In the genomic region with DNA sequence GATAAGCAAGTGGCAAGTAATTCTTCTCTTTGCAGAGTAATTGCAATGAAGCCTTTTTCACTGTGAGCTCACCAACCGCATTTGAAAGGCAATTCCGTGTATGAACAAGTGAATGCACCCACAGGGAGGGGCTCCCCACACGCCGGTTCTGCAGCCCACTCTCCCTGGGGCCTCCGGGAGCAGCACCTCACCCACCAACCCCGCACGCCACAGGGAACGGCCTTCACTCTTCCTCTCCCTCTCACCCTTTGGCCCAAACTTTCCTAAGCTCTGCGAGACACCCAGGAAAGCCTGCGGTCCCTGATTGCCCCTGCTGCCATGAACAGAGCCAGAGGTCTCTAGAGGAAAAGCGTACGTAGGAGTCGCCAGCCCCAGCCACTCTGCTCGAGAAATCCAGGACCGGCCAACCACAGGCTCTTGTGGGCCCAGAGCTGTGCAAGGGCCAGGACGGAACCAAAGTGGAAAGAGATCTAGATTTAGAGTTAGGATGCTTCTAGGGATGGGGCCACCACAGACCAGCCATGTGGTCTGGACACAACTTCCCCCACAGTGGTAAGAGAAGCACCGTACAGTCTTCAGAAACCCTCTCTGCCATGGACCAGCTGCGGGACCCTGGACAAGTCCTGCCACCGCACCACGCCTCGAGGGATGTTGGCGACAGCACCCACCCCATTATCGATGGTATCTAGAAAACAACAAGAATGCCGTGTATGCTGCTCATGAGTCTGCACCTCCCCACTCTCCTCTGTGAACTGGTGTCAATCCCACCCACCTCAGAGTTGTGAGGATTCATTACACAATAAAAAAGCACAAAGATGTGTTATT, we compare ENCODE assay signal across 15 cellular contexts. TPM values are rescaled to one million over a fixed set of nuclear protein-coding genes. Genes with fewer than 3 reads are reported as not detected.
DNase-seq lines count a peak whose midpoint lies in the region; ATAC-seq and TF ChIP-seq lines count a peak whose summit lies in the region.
"Had no signal": no experiment of that assay in that cellular context is flagged by ENCODE, and none has a peak within 500 bp of the region (broad histone marks: within the 10 kb centered on the region; RNA-seq: fewer than 3 reads in every experiment).

No MANE protein-coding gene starts in this region.

- H3K27me3 Mint-ChIP-seq in CD8-positive, alpha-beta memory T cell, result peaks cover 7 to 12% of the 10 kb centered on the region in 2 donors
- no peaks in the 10 kb centered on the region for H3K27me3 Mint-ChIP-seq in mesothelial cell of epicardium (ENCODE audit: low read depth)

- no peak for ATAC-seq in SK-N-SH treated with all-trans-retinoic acid at 6 μM for 48 hours
- ATAC-seq in HG02623 (IDR thresholded peaks at IDR 0.05; ENCODE audit: unreplicated experiment), result no peak

- intact Hi-C loops in spleen (cut with DNase I; ENCODE audit: low total_unique reads), result no loop called here

- peaks cover 6% of the 10 kb centered on the region for H3K27me3 ChIP-seq in CD8-positive, alpha-beta memory T cell (ENCODE audit: insufficient read depth, low read length, poor library complexity, severe bottlenecking)
- H3K27me3 ChIP-seq in spleen (replicated peaks in 1 of 7), result peaks cover 2 to 39% (median 25%) of the 10 kb centered on the region in 7 donors

- no peak for TF ChIP-seq CTCF in mesothelial cell of epicardium (IDR thresholded peaks at IDR 0.05; ENCODE audit: unreplicated experiment)
- TF ChIP-seq CTCF in spleen (IDR thresholded peaks at IDR 0.05 in 8 of 11, conservative IDR thresholded peaks at IDR 0.05 in 3 of 11), result no peak

- no peaks in the 10 kb centered on the region for H3K36me3 ChIP-seq in CD8-positive, alpha-beta memory T cell (ENCODE audit: insufficient read depth, low read length)
- H3K36me3 ChIP-seq in spleen, result no peaks in the 10 kb centered on the region
- H3K36me3 ChIP-seq: HAP-1, Peyer's patch had no signal

- no peak overlapping the region for H3K4me3 ChIP-seq in CD8-positive, alpha-beta memory T cell (ENCODE audit: low read length)
- no peak overlapping the region for H3K4me3 ChIP-seq in spleen
- H3K4me3 ChIP-seq: HAP-1, Peyer's patch had no signal

- no peak for TF ChIP-seq POLR2A in spleen (IDR thresholded peaks at IDR 0.05)

- peak overlapping the region; percentile 74 to 99 (median 90) for H3K27ac Mint-ChIP-seq in CD8-positive, alpha-beta memory T cell
- peak overlapping the region; percentile 88 for H3K27ac Mint-ChIP-seq in mesothelial cell of epicardium

- no peaks in the 10 kb centered on the region for H3K9me3 Mint-ChIP-seq in CD8-positive, alpha-beta memory T cell
- H3K9me3 Mint-ChIP-seq in mesothelial cell of epicardium, result no peaks in the 10 kb centered on the region

- H3K4me1 Mint-ChIP-seq in CD8-positive, alpha-beta memory T cell, result peaks cover 26 to 35% (median 28%) of the 10 kb centered on the region in 3 donors
- H3K4me1 Mint-ChIP-seq in mesothelial cell of epicardium, result peaks cover 68% of the 10 kb centered on the region

- CTCF ChIA-PET in CD8-positive, alpha-beta memory T cell (lab: Charles Lee), result interaction anchor here (2.4 kb wide), 1 partner anchor 42 kb away, joined by 9 read pairs; no protein-coding TSS in a partner anchor

- 85 to 93% (median 90%) methylated on average over 24 of the region's 24 CpGs for WGBS in spleen, 5 donors

- H3K27ac ChIP-seq in CD8-positive, alpha-beta memory T cell (ENCODE audit: low read depth, low read length), result no peak overlapping the region
- H3K27ac ChIP-seq in spleen, result peak overlapping the region in 6 of 8 donors; percentile 38 to 93 (median 92)
- H3K27ac ChIP-seq: Peyer's patch had no signal

- POLR2A ChIA-PET in CD8-positive, alpha-beta memory T cell (lab: Charles Lee), result no interaction called here

- H3K4me1 ChIP-seq in CD8-positive, alpha-beta memory T cell (ENCODE audit: insufficient read depth, low read length), result peaks cover 6% of the 10 kb centered on the region
- H3K4me1 ChIP-seq in spleen, result peaks cover 15 to 92% (median 64%) of the 10 kb centered on the region in 6 donors
- H3K4me1 ChIP-seq: HAP-1 had no signal

- peak in 1 of 5 donors; percentile 29 for DNase-seq in CD8-positive, alpha-beta memory T cell
- DNase-seq in mesothelial cell of epicardium (ENCODE audit: low spot score in 2 of 2, unreplicated experiment in 2 of 2) (no peak), spleen (peak; percentile 57), DMS153 (lab: John Stamatoyannopoulos, UW) (no peak)
- DNase-seq in activated CD8-positive, alpha-beta memory T cell treated with anti-CD3 and anti-CD28 coated beads, Interleukin-2, amount 50 U/mL, for 4 hours, result no peak
- DNase-seq: ACHN, NCI-H187 treated with DMSO at 0.1 percent for 48 hours, NCI-H2171, NCI-H510A, SHP77 had no signal

- H3K9me3 ChIP-seq in CD8-positive, alpha-beta memory T cell (ENCODE audit: low read length), result no peaks in the 10 kb centered on the region
- H3K9me3 ChIP-seq in spleen, result no peaks in the 10 kb centered on the region
- H3K9me3 ChIP-seq: HAP-1, Peyer's patch had no signal

- H3K4me3 Mint-ChIP-seq in CD8-positive, alpha-beta memory T cell, result peak overlapping the region in 1 of 7 donors; percentile 59
- peak overlapping the region; percentile 91 for H3K4me3 Mint-ChIP-seq in mesothelial cell of epicardium

- peaks cover 0 to 7% (median 3%) of the 10 kb centered on the region in 3 donors for H3K36me3 Mint-ChIP-seq in CD8-positive, alpha-beta memory T cell
- H3K36me3 Mint-ChIP-seq in mesothelial cell of epicardium, result peaks cover 3% of the 10 kb centered on the region

TF ChIP-seq in SK-N-SH treated with all-trans-retinoic acid at 6 μM for 48 hours, 23 proteins besides CTCF, POLR2A, EP300 and RAD21:
- TF ChIP-seq GLIS3 (CRISPR knock-in tag; IDR thresholded peaks at IDR 0.05) (no peak), CSDC2 (CRISPR knock-in tag; IDR thresholded peaks at IDR 0.05) (0 out of 2 replicates have a peak, but pooled peaks have one; percentile 20), ESRRG (CRISPR knock-in tag; IDR thresholded peaks at IDR 0.05) (0 out of 2 replicates have a peak, but pooled peaks have one; percentile 28), ZFP3 (CRISPR knock-in tag; IDR thresholded peaks at IDR 0.05) (no peak), OSR1 (CRISPR knock-in tag; IDR thresholded peaks at IDR 0.05) (no peak)

RNA-seq across cellular contexts. Expression of gene WDR86, which starts 3.6 kb away (rescaled TPM):
- under 1 TPM; 0.55 to 0.59 TPM for total RNA-seq in CD8-positive, alpha-beta memory T cell
- polyA plus RNA-seq in CD8-positive, alpha-beta memory T cell, result 10.4 TPM
- total RNA-seq in mesothelial cell of epicardium (259 to 274 TPM (median 266 TPM) in 3 replicates), spleen (10 to 100 TPM; 15.4 to 71.9 (median 58.1) TPM)
- polyA plus RNA-seq in spleen, result 10 to 100 TPM in 1 of 3 donors, 1 to 10 TPM in 2; 2.8 to 29.5 (median 8.6) TPM

RNA-seq across cellular contexts. Expression of gene CRYGN, which starts 33.7 kb away (rescaled TPM):
- not detected for total RNA-seq in CD8-positive, alpha-beta memory T cell
- 0.41 TPM for polyA plus RNA-seq in CD8-positive, alpha-beta memory T cell
- 9.4 to 12.2 TPM (median 10.5 TPM) in 3 replicates for total RNA-seq in mesothelial cell of epicardium
- 1 to 10 TPM in 3 of 7 donors, under 1 TPM in 3, not detected in 1; 0.17 to 2.5 (median 0.92) TPM for total RNA-seq in spleen
- polyA plus RNA-seq in spleen, result under 1 TPM; 0.27 to 0.72 (median 0.32) TPM
- total RNA-seq: LHCN-M2, Peyer's patch had no signal

Comparison
In these comparisons a context has a peak if more than half of its experiments do, and no peak if none do; other contexts are left out.
1. RNA of gene WDR86, which starts 3.6 kb away (total RNA-seq): 259 to 274 TPM in mesothelial cell of epicardium and 15.4 to 71.9 TPM in spleen; 0.55 to 0.59 TPM in CD8-positive, alpha-beta memory T cell; every median in the first group is over 10 times any median in the second.